ENCODE assay signal across 10 cellular contexts in the genomic region with DNA sequence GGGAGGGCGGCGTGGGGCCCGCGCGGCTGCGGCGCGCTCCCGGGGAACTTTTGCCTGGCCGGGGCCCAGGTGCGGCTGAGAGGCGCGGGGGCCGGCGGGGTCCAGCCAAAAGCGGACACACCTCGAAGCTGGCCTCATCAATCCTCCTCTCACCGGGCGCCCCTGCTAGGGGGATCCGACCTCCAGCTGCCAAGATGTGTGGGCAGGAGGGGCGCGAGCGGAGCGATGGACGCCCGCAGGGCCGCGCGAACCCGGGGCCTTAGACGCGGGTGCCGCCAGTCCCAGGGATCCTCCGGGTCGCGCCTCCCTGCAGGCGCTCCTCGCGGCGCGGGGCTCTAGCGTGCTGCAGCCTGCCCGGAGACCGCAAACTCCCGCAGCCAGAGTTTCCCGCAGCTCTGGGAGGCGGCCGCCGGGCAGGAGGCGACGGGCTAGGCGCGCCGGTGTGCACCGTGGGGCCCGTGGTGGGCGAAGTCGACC. TPM values are rescaled to one million over a fixed set of nuclear protein-coding genes. Genes with fewer than 3 reads are reported as not detected.
DNase-seq lines count a peak whose midpoint lies in the region; ATAC-seq and TF ChIP-seq lines count a peak whose summit lies in the region.
"Had no signal": no experiment of that assay in that cellular context is flagged by ENCODE, and none has a peak within 500 bp of the region (broad histone marks: within the 10 kb centered on the region; RNA-seq: fewer than 3 reads in every experiment).

No MANE protein-coding gene starts in this region.

- H3K36me3 Mint-ChIP-seq in activated T-cell treated with anti-CD3 and anti-CD28 coated beads, Interleukin-2, amount 50 U/mL, for 24 hours (ENCODE audit: low read depth): peaks cover 10% of the 10 kb centered on the region

- H3K4me1 Mint-ChIP-seq in activated T-cell treated with anti-CD3 and anti-CD28 coated beads, Interleukin-2, amount 50 U/mL, for 24 hours (ENCODE audit: low read depth): peaks cover 50% of the 10 kb centered on the region

- peaks cover 27% of the 10 kb centered on the region for H3K27me3 Mint-ChIP-seq in activated T-cell treated with anti-CD3 and anti-CD28 coated beads, Interleukin-2, amount 50 U/mL, for 24 hours

- intact Hi-C loops in stomach (cut with DNase I; ENCODE audit: low total_unique reads): no loop called here

- no peak for ATAC-seq in HG02981 (IDR thresholded peaks at IDR 0.05; ENCODE audit: unreplicated experiment)
- ATAC-seq in HG03342 (IDR thresholded peaks at IDR 0.05; ENCODE audit: unreplicated experiment): no peak

- H3K9me3 ChIP-seq in right atrium auricular region: no peaks in the 10 kb centered on the region
- H3K9me3 ChIP-seq in stomach: no peaks in the 10 kb centered on the region

- no peaks in the 10 kb centered on the region for H3K27me3 ChIP-seq in right atrium auricular region
- peaks cover 0 to 76% (median 33%) of the 10 kb centered on the region in 3 donors for H3K27me3 ChIP-seq in stomach

- peak overlapping the region; percentile 56 to 67 for H3K4me3 ChIP-seq in right atrium auricular region
- H3K4me3 ChIP-seq in stomach: peak overlapping the region; percentile 66 to 77 (median 76)

- no peaks in the 10 kb centered on the region for H3K9me3 Mint-ChIP-seq in activated T-cell treated with anti-CD3 and anti-CD28 coated beads, Interleukin-2, amount 50 U/mL, for 24 hours

- H3K27ac ChIP-seq in right atrium auricular region: peak overlapping the region; percentile 86 to 95
- H3K27ac ChIP-seq in stomach: peak overlapping the region in 4 of 5 donors; percentile 67 to 90 (median 82)

- 0 to 2% (median 1%) methylated on average over 19 to 58 of the region's 58 CpGs; no CpG with 5 or more reads in 1 of the 5 donors for WGBS in stomach, 5 donors

- no peak for TF ChIP-seq POLR2A in stomach (IDR thresholded peaks at IDR 0.05)

- no peak overlapping the region for H3K27ac Mint-ChIP-seq in activated T-cell treated with anti-CD3 and anti-CD28 coated beads, Interleukin-2, amount 50 U/mL, for 24 hours

- no peak for TF ChIP-seq EP300 in stomach (IDR thresholded peaks at IDR 0.05)

- DNase-seq in NCI-H82 (lab: John Stamatoyannopoulos, UW): peak; percentile 28
- no peak for DNase-seq in NCI-H82 treated with DMSO at 0.1 percent for 48 hours (lab: John Stamatoyannopoulos, UW; ENCODE audit: unreplicated experiment)
- DNase-seq in activated T-cell treated with anti-CD3 and anti-CD28 coated beads, Interleukin-2, amount 50 U/mL, for 24 hours: peak; percentile 57
- DNase-seq in right atrium auricular region (ENCODE audit: low spot score): no peak
- no peak for DNase-seq in stomach
- DNase-seq in HuH-7.5 (ENCODE audit: low spot score): no peak
- DNase-seq: Kasumi-1, T1000 had no signal

- peaks cover 0 to 67% of the 10 kb centered on the region in 2 donors for H3K4me1 ChIP-seq in right atrium auricular region
- peaks cover 19 to 67% (median 44%) of the 10 kb centered on the region in 4 donors for H3K4me1 ChIP-seq in stomach

- TF ChIP-seq CTCF in right atrium auricular region (IDR thresholded peaks at IDR 0.05) (no peak), stomach (IDR thresholded peaks at IDR 0.05) (no peak)

- H3K4me3 Mint-ChIP-seq in activated T-cell treated with anti-CD3 and anti-CD28 coated beads, Interleukin-2, amount 50 U/mL, for 24 hours: peak overlapping the region; percentile 69

- H3K36me3 ChIP-seq in right atrium auricular region: no peaks in the 10 kb centered on the region
- H3K36me3 ChIP-seq in stomach: no peaks in the 10 kb centered on the region

RNA-seq across cellular contexts. Expression of a gene that starts 0.8 kb away (rescaled TPM):
- total RNA-seq in right atrium auricular region (10 to 100 TPM; 17.2 to 32.1 TPM), stomach (10 to 100 TPM in 2 of 5 donors, 1 to 10 TPM in 2, under 1 TPM in 1; 0.58 to 22.3 (median 5.5) TPM)
- 1 to 10 TPM in 1 of 3 donors, under 1 TPM in 1, not detected in 1; 0.44 to 3.1 TPM for polyA plus RNA-seq in stomach

Comparison
In these comparisons a context has a peak if more than half of its experiments do, and no peak if none do; other contexts are left out.
1. DNase-seq: peak in NCI-H82 (single experiment) and activated T-cell treated with anti-CD3 and anti-CD28 coated beads, Interleukin-2, amount 50 U/mL, for 24 hours (single experiment); none in NCI-H82 treated with DMSO at 0.1 percent for 48 hours (single experiment), right atrium auricular region (single experiment), stomach (single experiment) and HuH-7.5 (single experiment).